ENCODE assay signal across 20 cellular contexts in genomic region chr17:22506231-22506630, GRCh38.
"Had no signal": no experiment of that assay in that cellular context is flagged by ENCODE, and none has a peak within 500 bp of the region (broad histone marks: within the 10 kb centered on the region; RNA-seq: fewer than 3 reads in every experiment).

No MANE protein-coding gene starts in this region.

- H3K36me3 ChIP-seq: esophagus muscularis mucosa, gastroesophageal sphincter, heart right ventricle, left lung, lower lobe of right lung had no signal

- ATAC-seq: effector memory CD8-positive, alpha-beta T cell; foreskin keratinocyte; gastroesophageal sphincter; heart right ventricle; left cardiac atrium; left lung; mucosa of descending colon had no signal

- H3K27me3 ChIP-seq: esophagus muscularis mucosa, foreskin keratinocyte, gastroesophageal sphincter, left lung had no signal

- DNase-seq: dermis blood vessel endothelial cell; dorsolateral prefrontal cortex; effector CD8-positive, alpha-beta T cell; effector memory CD8-positive, alpha-beta T cell; endodermal cell; erythroblast; foreskin keratinocyte; glutamatergic neuron; heart right ventricle; hippocampal formation; left cardiac atrium; left lung; lower lobe of right lung; mesenchymal stem cell; mucosa of descending colon; naive B cell had no signal

- H3K4me3 ChIP-seq: coronary artery, dorsolateral prefrontal cortex, esophagus muscularis mucosa, gastroesophageal sphincter, heart right ventricle, left lung, lower lobe of right lung, mucosa of descending colon had no signal

- H3K9me3 ChIP-seq: lower lobe of right lung had no signal

- H3K27ac ChIP-seq: coronary artery, dorsolateral prefrontal cortex, epithelial cell of prostate, esophagus muscularis mucosa, foreskin keratinocyte, gastroesophageal sphincter, heart right ventricle, left lung, lower lobe of right lung had no signal

- H3K4me1 ChIP-seq: esophagus muscularis mucosa, foreskin keratinocyte, gastroesophageal sphincter, heart right ventricle, left lung, lower lobe of right lung had no signal
